ENCODE assay signal across 20 cellular contexts in the genomic region with DNA sequence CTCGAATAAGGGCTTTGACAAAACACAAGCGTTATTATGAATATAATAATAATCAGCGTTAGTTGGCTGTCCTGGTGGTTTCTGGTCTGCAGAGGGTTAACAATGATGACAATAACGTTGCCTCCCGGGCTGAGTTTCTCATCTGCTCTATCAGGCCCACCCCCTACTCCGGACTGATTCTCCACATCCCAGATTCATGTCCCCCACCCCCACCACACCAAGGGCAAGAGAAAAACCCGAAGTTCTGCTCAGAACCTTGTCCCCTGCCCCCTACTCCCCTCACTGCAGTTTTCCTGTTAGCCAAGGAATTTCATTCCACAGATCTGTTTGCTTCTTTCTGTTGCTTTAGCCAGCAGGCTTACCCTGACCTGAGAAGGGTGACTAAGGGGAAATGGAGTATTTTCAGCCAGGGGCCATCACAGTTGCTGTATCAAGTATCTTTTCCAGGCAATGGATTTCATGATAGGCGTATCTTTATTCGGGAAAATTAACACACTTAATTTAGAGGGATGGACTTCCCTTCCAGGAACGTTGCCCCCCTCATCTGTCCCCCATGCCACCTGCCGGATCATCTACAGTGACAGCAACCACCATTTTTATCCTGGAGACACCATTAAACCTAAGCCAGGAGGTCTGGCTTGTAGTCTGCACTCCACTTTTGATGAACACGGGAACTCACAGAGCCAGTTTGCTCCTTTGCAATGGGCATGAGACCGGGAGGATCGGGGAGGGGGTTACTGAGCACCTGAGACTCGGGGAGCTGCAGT. TPM values are rescaled to one million over a fixed set of nuclear protein-coding genes. Genes with fewer than 3 reads are reported as not detected.
A peak's percentile ranks its signal among the peaks of the same experiment; 100 is the strongest.
DNase-seq lines count a peak whose midpoint lies in the region; TF ChIP-seq lines count a peak whose summit lies in the region.
"Had no signal": no experiment of that assay in that cellular context is flagged by ENCODE, and none has a peak within 500 bp of the region (broad histone marks: within the 10 kb centered on the region; RNA-seq: fewer than 3 reads in every experiment).

No MANE protein-coding gene starts in this region.

- no peaks in the 10 kb centered on the region for H3K9me3 ChIP-seq in HUES48 (ENCODE audit: control insufficient read depth, insufficient read depth, low read length)
- H3K9me3 ChIP-seq in colonic mucosa, result no peaks in the 10 kb centered on the region

- H3K27me3 Mint-ChIP-seq in nephron (ENCODE audit: low read depth), result no peaks in the 10 kb centered on the region
- no peaks in the 10 kb centered on the region for H3K27me3 Mint-ChIP-seq in type B pancreatic cell

- H3K9me3 Mint-ChIP-seq in nephron, result no peaks in the 10 kb centered on the region
- H3K9me3 Mint-ChIP-seq in type B pancreatic cell, result no peaks in the 10 kb centered on the region

- H3K27ac ChIP-seq in HUES48 (ENCODE audit: low read depth, low read length) (peak overlapping the region; percentile 2), colonic mucosa (no peak overlapping the region)

- H3K36me3 ChIP-seq in HUES48 (ENCODE audit: control insufficient read depth, insufficient read depth, low read length), result no peaks in the 10 kb centered on the region
- no peaks in the 10 kb centered on the region for H3K36me3 ChIP-seq in colonic mucosa

- H3K27ac Mint-ChIP-seq in nephron (peak overlapping the region; percentile 76 to 87 (median 82)), type B pancreatic cell (peak overlapping the region; percentile 43)

- H3K4me1 Mint-ChIP-seq in nephron, result peaks cover 25% of the 10 kb centered on the region
- peaks cover 20% of the 10 kb centered on the region for H3K4me1 Mint-ChIP-seq in type B pancreatic cell (ENCODE audit: unreplicated experiment)
- H3K4me1 Mint-ChIP-seq: CD14-positive monocyte had no signal

- DNase-seq in iPS-NIHi11 (ENCODE audit: low spot score) (peak; percentile 22), type B pancreatic cell (ENCODE audit: extremely low spot score, unreplicated experiment) (no peak), NCI-H82 treated with DMSO at 0.1 percent for 48 hours (lab: John Stamatoyannopoulos, UW; ENCODE audit: unreplicated experiment) (no peak), NAMALWA (ENCODE audit: low spot score) (no peak), colonic mucosa (no peak)
- DNase-seq: AML-193, DMS79 treated with DMSO at 0.1 percent for 48 hours, MM.1S, NCI-H1092 treated with DMSO at 0.1 percent for 48 hours, NCI-H1694, NCI-H2081 treated with DMSO at 0.1 percent for 48 hours, NCI-H510A, NCI-H748 treated with DMSO at 0.1 percent for 48 hours, PC-3, RPMI8226, SIG-M5 had no signal

- no peaks in the 10 kb centered on the region for H3K36me3 Mint-ChIP-seq in nephron (ENCODE audit: low read depth)
- H3K36me3 Mint-ChIP-seq in type B pancreatic cell, result no peaks in the 10 kb centered on the region
- H3K36me3 Mint-ChIP-seq: CD14-positive monocyte had no signal

- TF ChIP-seq CTCF in nephron (IDR thresholded peaks at IDR 0.05; ENCODE audit: unreplicated experiment in 3 of 3) (no peak), type B pancreatic cell (conservative IDR thresholded peaks at IDR 0.05) (no peak), colonic mucosa (IDR thresholded peaks at IDR 0.05) (no peak)

- H3K4me1 ChIP-seq in HUES48 (ENCODE audit: control insufficient read depth, insufficient read depth, low read length) (0 out of 2 replicates have a peak, but pooled peaks cover 3% of the 10 kb centered on the region), colonic mucosa (no peaks in the 10 kb centered on the region)

- H3K9ac ChIP-seq in HUES48 (ENCODE audit: low read depth, low read length) (no peak overlapping the region), colonic mucosa (ENCODE audit: low read depth in 2 of 2, low read length in 2 of 2) (peak overlapping the region in 1 of 2 donors; percentile 2)

- H3K27me3 ChIP-seq in HUES48 (ENCODE audit: control insufficient read depth, insufficient read depth, low read length) (no peaks in the 10 kb centered on the region), colonic mucosa (no peaks in the 10 kb centered on the region)

- H3K4me3 Mint-ChIP-seq in nephron (peak overlapping the region in 1 of 3 experiments; percentile 3), type B pancreatic cell (no peak overlapping the region)
- H3K4me3 Mint-ChIP-seq: CD14-positive monocyte had no signal

- H3K4me3 ChIP-seq in HUES48 (ENCODE audit: low read depth, low read length) (no peak overlapping the region), colonic mucosa (no peak overlapping the region)

- intact Hi-C loops in colonic mucosa (cut with DNase I), result no loop called here

RNA-seq across cellular contexts. Expression of gene ALOX15, which starts 23.7 kb away (rescaled TPM):
- total RNA-seq in type B pancreatic cell (ENCODE audit: low replicate concordance) (2.1 and 4.9 TPM in 2 replicates), colonic mucosa (under 1 TPM in 1 of 2 donors, not detected in 1; 0.13 TPM)
- total RNA-seq: LHCN-M2, PC-3 had no signal

RNA-seq across cellular contexts. Expression of gene SMTNL2, which starts 33.4 kb away (rescaled TPM):
- total RNA-seq in type B pancreatic cell (ENCODE audit: low replicate concordance), result 19.4 and 25.5 TPM in 2 replicates
- total RNA-seq in colonic mucosa, result under 1 TPM in 1 of 2 donors, not detected in 1; 0.27 TPM
- total RNA-seq: LHCN-M2, PC-3 had no signal

RNA-seq across cellular contexts. Expression of gene GGT6, which starts 57.4 kb away (rescaled TPM):
- 1.0 and 1.4 TPM in 2 replicates for total RNA-seq in type B pancreatic cell (ENCODE audit: low replicate concordance)
- 100 to 1,000 TPM; 158 to 163 TPM for total RNA-seq in colonic mucosa
- total RNA-seq: LHCN-M2, PC-3 had no signal

Comparison
In these comparisons a context has a peak if more than half of its experiments do, and no peak if none do; other contexts are left out.
1. RNA of gene SMTNL2, which starts 33.4 kb away (total RNA-seq): 19.4 to 25.5 TPM in type B pancreatic cell; 0.27 TPM in colonic mucosa; every median in the first group is over 10 times any median in the second.
2. RNA of gene GGT6, which starts 57.4 kb away (total RNA-seq): 158 to 163 TPM in colonic mucosa; 1.0 to 1.4 TPM in type B pancreatic cell; every median in the first group is over 10 times any median in the second.